ENCODE assay signal across 1 cellular context in the genomic region with DNA sequence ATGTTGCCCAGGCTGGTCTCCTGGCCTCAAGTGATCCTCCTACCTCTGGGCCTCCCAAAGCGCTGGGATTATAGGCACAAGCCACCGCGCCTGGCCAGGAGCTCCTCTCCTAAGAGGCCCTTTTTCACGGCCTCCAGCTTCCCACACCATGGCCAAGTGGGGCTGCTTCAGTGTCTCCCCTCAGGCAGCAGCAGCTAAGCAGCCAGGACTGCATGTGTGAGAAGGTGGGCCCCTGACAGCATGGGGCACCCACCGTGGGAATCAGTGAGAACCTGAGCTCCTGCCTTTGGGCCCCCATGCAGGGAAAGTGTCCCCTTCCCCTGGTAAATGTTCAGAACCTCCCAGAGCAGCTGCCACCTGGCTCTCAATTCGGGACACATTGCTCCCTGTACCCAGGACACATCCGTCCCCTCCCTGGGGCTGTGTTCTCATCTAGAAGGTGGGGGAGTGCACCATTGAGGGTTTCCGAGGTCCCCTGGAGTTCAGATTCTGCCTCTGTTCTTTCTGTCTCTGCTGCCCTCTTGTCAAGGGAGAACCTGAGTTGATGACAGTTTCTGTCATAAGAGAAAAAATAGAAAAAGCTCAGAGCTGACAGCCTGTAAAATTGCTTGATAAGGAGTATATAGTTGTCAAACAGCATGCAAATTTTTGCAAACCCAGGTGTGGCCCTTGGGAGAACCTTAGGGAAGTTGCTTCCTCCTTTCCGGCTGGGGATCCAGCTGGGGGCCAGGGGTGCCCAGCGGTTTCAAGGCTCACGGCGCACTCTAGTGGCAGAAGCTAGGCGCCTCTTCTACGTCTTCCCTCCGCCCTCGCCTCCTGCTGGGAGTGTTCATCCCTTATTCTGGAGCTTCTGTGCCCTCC.
TF ChIP-seq lines count a peak whose summit lies in the region.

No MANE protein-coding gene starts in this region.

TF ChIP-seq in HepG2, 621 proteins besides CTCF, POLR2A, EP300 and RAD21 (continued from another document):
- TF ChIP-seq, protein P1, sequence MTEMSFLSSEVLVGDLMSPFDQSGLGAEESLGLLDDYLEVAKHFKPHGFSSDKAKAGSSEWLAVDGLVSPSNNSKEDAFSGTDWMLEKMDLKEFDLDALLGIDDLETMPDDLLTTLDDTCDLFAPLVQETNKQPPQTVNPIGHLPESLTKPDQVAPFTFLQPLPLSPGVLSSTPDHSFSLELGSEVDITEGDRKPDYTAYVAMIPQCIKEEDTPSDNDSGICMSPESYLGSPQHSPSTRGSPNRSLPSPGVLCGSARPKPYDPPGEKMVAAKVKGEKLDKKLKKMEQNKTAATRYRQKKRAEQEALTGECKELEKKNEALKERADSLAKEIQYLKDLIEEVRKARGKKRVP (CRISPR knock-in tag; IDR thresholded peaks at IDR 0.05): no peak
- TF ChIP-seq ZSCAN20 (CRISPR knock-in tag; IDR thresholded peaks at IDR 0.05; ENCODE audit: borderline replicate concordance) (no peak), CHD2 (IDR thresholded peaks at IDR 0.05; ENCODE audit: low read depth, low read length) (no peak), RBFOX2 (IDR thresholded peaks at IDR 0.05; ENCODE audit: low read depth, low read length) (no peak), ATM (IDR thresholded peaks at IDR 0.05; ENCODE audit: borderline replicate concordance) (no peak), SOX13 (IDR thresholded peaks at IDR 0.05) (no peak), SOX13 (CRISPR knock-in tag; conservative IDR thresholded peaks at IDR 0.05 in 1 of 2, IDR thresholded peaks at IDR 0.05 in 1 of 2) (no peak), ZNF737 (CRISPR knock-in tag; IDR thresholded peaks at IDR 0.05; ENCODE audit: borderline replicate concordance) (no peak), THYN1 (CRISPR knock-in tag; IDR thresholded peaks at IDR 0.05; ENCODE audit: borderline replicate concordance, low read depth) (no peak), ELF3 (CRISPR knock-in tag; IDR thresholded peaks at IDR 0.05) (peak; percentile 49; the same call in 1 of the 2 replicates), XRCC5 (optimal IDR thresholded peaks at IDR 0.05; ENCODE audit: low read length) (peak; percentile 63), NR2F2 (IDR thresholded peaks at IDR 0.05; ENCODE audit: borderline replicate concordance, low read depth) (no peak), ZBTB7A (CRISPR knock-in tag; IDR thresholded peaks at IDR 0.05) (no peak), ZNF550 (CRISPR knock-in tag; IDR thresholded peaks at IDR 0.05; ENCODE audit: borderline replicate concordance) (no peak), ZSCAN22 (CRISPR knock-in tag; IDR thresholded peaks at IDR 0.05) (no peak), HOXA9 (CRISPR knock-in tag; IDR thresholded peaks at IDR 0.05; ENCODE audit: borderline replicate concordance) (no peak), MAFG (CRISPR knock-in tag; IDR thresholded peaks at IDR 0.05) (no peak), CCAR2 (optimal IDR thresholded peaks at IDR 0.05; ENCODE audit: low read depth, low read length) (no peak), MAZ (IDR thresholded peaks at IDR 0.05; ENCODE audit: borderline replicate concordance, low read depth, low read length) (0 out of 2 replicates have a peak, but pooled peaks have one; percentile 28), MAZ (CRISPR knock-in tag; IDR thresholded peaks at IDR 0.05; ENCODE audit: low read depth) (no peak)
- TF ChIP-seq, protein P2, sequence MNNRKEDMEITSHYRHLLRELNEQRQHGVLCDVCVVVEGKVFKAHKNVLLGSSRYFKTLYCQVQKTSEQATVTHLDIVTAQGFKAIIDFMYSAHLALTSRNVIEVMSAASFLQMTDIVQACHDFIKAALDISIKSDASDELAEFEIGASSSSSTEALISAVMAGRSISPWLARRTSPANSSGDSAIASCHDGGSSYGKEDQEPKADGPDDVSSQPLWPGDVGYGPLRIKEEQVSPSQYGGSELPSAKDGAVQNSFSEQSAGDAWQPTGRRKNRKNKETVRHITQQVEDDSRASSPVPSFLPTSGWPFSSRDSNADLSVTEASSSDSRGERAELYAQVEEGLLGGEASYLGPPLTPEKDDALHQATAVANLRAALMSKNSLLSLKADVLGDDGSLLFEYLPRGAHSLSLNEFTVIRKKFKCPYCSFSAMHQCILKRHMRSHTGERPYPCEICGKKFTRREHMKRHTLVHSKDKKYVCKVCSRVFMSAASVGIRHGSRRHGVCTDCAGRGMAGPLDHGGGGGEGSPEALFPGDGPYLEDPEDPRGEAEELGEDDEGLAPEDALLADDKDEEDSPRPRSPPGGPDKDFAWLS (CRISPR knock-in tag; IDR thresholded peaks at IDR 0.05; ENCODE audit: borderline replicate concordance): no peak
- TF ChIP-seq, protein P3, sequence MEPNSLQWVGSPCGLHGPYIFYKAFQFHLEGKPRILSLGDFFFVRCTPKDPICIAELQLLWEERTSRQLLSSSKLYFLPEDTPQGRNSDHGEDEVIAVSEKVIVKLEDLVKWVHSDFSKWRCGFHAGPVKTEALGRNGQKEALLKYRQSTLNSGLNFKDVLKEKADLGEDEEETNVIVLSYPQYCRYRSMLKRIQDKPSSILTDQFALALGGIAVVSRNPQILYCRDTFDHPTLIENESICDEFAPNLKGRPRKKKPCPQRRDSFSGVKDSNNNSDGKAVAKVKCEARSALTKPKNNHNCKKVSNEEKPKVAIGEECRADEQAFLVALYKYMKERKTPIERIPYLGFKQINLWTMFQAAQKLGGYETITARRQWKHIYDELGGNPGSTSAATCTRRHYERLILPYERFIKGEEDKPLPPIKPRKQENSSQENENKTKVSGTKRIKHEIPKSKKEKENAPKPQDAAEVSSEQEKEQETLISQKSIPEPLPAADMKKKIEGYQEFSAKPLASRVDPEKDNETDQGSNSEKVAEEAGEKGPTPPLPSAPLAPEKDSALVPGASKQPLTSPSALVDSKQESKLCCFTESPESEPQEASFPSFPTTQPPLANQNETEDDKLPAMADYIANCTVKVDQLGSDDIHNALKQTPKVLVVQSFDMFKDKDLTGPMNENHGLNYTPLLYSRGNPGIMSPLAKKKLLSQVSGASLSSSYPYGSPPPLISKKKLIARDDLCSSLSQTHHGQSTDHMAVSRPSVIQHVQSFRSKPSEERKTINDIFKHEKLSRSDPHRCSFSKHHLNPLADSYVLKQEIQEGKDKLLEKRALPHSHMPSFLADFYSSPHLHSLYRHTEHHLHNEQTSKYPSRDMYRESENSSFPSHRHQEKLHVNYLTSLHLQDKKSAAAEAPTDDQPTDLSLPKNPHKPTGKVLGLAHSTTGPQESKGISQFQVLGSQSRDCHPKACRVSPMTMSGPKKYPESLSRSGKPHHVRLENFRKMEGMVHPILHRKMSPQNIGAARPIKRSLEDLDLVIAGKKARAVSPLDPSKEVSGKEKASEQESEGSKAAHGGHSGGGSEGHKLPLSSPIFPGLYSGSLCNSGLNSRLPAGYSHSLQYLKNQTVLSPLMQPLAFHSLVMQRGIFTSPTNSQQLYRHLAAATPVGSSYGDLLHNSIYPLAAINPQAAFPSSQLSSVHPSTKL (CRISPR knock-in tag; IDR thresholded peaks at IDR 0.05): no peak
- TF ChIP-seq, protein P4, sequence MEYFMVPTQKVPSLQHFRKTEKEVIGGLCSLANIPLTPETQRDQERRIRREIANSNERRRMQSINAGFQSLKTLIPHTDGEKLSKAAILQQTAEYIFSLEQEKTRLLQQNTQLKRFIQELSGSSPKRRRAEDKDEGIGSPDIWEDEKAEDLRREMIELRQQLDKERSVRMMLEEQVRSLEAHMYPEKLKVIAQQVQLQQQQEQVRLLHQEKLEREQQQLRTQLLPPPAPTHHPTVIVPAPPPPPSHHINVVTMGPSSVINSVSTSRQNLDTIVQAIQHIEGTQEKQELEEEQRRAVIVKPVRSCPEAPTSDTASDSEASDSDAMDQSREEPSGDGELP (IDR thresholded peaks at IDR 0.05; ENCODE audit: borderline replicate concordance, low read depth): peak; percentile 37; the same call in 1 of the 2 replicates
- TF ChIP-seq, protein P5, sequence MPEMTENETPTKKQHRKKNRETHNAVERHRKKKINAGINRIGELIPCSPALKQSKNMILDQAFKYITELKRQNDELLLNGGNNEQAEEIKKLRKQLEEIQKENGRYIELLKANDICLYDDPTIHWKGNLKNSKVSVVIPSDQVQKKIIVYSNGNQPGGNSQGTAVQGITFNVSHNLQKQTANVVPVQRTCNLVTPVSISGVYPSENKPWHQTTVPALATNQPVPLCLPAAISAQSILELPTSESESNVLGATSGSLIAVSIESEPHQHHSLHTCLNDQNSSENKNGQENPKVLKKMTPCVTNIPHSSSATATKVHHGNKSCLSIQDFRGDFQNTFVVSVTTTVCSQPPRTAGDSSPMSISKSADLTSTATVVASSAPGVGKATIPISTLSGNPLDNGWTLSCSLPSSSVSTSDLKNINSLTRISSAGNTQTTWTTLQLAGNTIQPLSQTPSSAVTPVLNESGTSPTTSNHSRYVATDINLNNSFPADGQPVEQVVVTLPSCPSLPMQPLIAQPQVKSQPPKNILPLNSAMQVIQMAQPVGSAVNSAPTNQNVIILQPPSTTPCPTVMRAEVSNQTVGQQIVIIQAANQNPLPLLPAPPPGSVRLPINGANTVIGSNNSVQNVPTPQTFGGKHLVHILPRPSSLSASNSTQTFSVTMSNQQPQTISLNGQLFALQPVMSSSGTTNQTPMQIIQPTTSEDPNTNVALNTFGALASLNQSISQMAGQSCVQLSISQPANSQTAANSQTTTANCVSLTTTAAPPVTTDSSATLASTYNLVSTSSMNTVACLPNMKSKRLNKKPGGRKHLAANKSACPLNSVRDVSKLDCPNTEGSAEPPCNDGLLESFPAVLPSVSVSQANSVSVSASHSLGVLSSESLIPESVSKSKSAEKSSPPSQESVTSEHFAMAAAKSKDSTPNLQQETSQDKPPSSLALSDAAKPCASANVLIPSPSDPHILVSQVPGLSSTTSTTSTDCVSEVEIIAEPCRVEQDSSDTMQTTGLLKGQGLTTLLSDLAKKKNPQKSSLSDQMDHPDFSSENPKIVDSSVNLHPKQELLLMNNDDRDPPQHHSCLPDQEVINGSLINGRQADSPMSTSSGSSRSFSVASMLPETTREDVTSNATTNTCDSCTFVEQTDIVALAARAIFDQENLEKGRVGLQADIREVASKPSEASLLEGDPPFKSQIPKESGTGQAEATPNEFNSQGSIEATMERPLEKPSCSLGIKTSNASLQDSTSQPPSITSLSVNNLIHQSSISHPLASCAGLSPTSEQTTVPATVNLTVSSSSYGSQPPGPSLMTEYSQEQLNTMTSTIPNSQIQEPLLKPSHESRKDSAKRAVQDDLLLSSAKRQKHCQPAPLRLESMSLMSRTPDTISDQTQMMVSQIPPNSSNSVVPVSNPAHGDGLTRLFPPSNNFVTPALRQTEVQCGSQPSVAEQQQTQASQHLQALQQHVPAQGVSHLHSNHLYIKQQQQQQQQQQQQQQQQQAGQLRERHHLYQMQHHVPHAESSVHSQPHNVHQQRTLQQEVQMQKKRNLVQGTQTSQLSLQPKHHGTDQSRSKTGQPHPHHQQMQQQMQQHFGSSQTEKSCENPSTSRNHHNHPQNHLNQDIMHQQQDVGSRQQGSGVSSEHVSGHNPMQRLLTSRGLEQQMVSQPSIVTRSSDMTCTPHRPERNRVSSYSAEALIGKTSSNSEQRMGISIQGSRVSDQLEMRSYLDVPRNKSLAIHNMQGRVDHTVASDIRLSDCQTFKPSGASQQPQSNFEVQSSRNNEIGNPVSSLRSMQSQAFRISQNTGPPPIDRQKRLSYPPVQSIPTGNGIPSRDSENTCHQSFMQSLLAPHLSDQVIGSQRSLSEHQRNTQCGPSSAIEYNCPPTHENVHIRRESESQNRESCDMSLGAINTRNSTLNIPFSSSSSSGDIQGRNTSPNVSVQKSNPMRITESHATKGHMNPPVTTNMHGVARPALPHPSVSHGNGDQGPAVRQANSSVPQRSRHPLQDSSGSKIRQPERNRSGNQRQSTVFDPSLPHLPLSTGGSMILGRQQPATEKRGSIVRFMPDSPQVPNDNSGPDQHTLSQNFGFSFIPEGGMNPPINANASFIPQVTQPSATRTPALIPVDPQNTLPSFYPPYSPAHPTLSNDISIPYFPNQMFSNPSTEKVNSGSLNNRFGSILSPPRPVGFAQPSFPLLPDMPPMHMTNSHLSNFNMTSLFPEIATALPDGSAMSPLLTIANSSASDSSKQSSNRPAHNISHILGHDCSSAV (CRISPR knock-in tag; IDR thresholded peaks at IDR 0.05; ENCODE audit: borderline replicate concordance): no peak
- TF ChIP-seq, protein P6, sequence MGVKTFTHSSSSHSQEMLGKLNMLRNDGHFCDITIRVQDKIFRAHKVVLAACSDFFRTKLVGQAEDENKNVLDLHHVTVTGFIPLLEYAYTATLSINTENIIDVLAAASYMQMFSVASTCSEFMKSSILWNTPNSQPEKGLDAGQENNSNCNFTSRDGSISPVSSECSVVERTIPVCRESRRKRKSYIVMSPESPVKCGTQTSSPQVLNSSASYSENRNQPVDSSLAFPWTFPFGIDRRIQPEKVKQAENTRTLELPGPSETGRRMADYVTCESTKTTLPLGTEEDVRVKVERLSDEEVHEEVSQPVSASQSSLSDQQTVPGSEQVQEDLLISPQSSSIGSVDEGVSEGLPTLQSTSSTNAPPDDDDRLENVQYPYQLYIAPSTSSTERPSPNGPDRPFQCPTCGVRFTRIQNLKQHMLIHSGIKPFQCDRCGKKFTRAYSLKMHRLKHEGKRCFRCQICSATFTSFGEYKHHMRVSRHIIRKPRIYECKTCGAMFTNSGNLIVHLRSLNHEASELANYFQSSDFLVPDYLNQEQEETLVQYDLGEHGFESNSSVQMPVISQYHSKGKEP (CRISPR knock-in tag; IDR thresholded peaks at IDR 0.05): no peak
